ENCODE assay signal across 12 cellular contexts in genomic region chr14:91506226-91506625, GRCh38. TPM values are rescaled to one million over a fixed set of nuclear protein-coding genes. Genes with fewer than 3 reads are reported as not detected.
DNase-seq lines count a peak whose midpoint lies in the region; ATAC-seq and TF ChIP-seq lines count a peak whose summit lies in the region.
"Had no signal": no experiment of that assay in that cellular context is flagged by ENCODE, and none has a peak within 500 bp of the region (broad histone marks: within the 10 kb centered on the region; RNA-seq: fewer than 3 reads in every experiment).

No MANE protein-coding gene starts in this region.

- H3K9ac ChIP-seq in colonic mucosa (ENCODE audit: low read depth in 2 of 2, low read length in 2 of 2): no peak overlapping the region

- peaks cover 62% of the 10 kb centered on the region for H3K36me3 Mint-ChIP-seq in stimulated activated naive CD8-positive, alpha-beta T cell treated with anti-CD3 and anti-CD28 coated beads, Interleukin-15, Interleukin-2, amounts not matched to agents 100 ng/mL and 50 ng/mL, for 24 hours (ENCODE audit: low read depth)
- peaks cover 42% of the 10 kb centered on the region for H3K36me3 Mint-ChIP-seq in T-cell

- in situ Hi-C loops in gastrocnemius medialis (cut with MboI; ENCODE audit: low sequenced_read_pairs in 4 of 4): loop anchor here in 1 of 4 donors (25.0 kb wide), 2 partner anchors 531 to 606 kb away; partner anchors contain the start of genes ATXN3, CPSF2, NDUFB1 and TRIP11

- POLR2A ChIA-PET in T-cell (lab: Charles Lee): interaction anchor here (0.6 to 0.7 kb wide), 3 partner anchors 15 to 575 kb away, joined by 3 to 10 read pairs (median 6); no protein-coding TSS in a partner anchor

- H3K27ac ChIP-seq in gastrocnemius medialis (no peak overlapping the region), colonic mucosa (no peak overlapping the region)
- H3K27ac ChIP-seq: vagina had no signal

- peak overlapping the region; percentile 58 for H3K4me3 Mint-ChIP-seq in stimulated activated naive CD8-positive, alpha-beta T cell treated with anti-CD3 and anti-CD28 coated beads, Interleukin-15, Interleukin-2, amounts not matched to agents 100 ng/mL and 50 ng/mL, for 24 hours
- peak overlapping the region; percentile 50 to 66 (median 56) for H3K4me3 Mint-ChIP-seq in T-cell

- no peak for TF ChIP-seq CTCF in fibroblast of the aortic adventitia (IDR thresholded peaks at IDR 0.05; ENCODE audit: insufficient read depth, low read length)
- TF ChIP-seq CTCF in gastrocnemius medialis (IDR thresholded peaks at IDR 0.05 in 4 of 5, conservative IDR thresholded peaks at IDR 0.05 in 1 of 5): no peak
- no peak for TF ChIP-seq CTCF in colonic mucosa (IDR thresholded peaks at IDR 0.05)

- no peak for TF ChIP-seq POLR2A in gastrocnemius medialis (IDR thresholded peaks at IDR 0.05)

- H3K4me3 ChIP-seq in fibroblast of the aortic adventitia (ENCODE audit: low read depth, low read length) (peak overlapping the region; percentile 25), gastrocnemius medialis (no peak overlapping the region), colonic mucosa (no peak overlapping the region)
- H3K4me3 ChIP-seq: vagina had no signal

- no peaks in the 10 kb centered on the region for H3K9me3 Mint-ChIP-seq in stimulated activated naive CD8-positive, alpha-beta T cell treated with anti-CD3 and anti-CD28 coated beads, Interleukin-15, Interleukin-2, amounts not matched to agents 100 ng/mL and 50 ng/mL, for 24 hours
- H3K9me3 Mint-ChIP-seq in T-cell: no peaks in the 10 kb centered on the region

- no peak for ATAC-seq in stimulated activated naive CD8-positive, alpha-beta T cell treated with anti-CD3 and anti-CD28 coated beads, Interleukin-15, Interleukin-2, amounts not matched to agents 100 U/mL and 50 U/mL, for 24 hours
- ATAC-seq in T-cell (replicated peaks in 1 of 4) (no peak), gastrocnemius medialis (no peak), HG02623 (IDR thresholded peaks at IDR 0.05; ENCODE audit: unreplicated experiment) (no peak)

- intact Hi-C loops in gastrocnemius medialis (cut with DNase I; ENCODE audit: low total_unique reads): no loop called here
- intact Hi-C loops in colonic mucosa (cut with DNase I): loop anchor here (10.0 kb wide), 1 partner anchor 409 kb away; no protein-coding TSS in a partner anchor

- no peaks in the 10 kb centered on the region for H3K27me3 Mint-ChIP-seq in stimulated activated naive CD8-positive, alpha-beta T cell treated with anti-CD3 and anti-CD28 coated beads, Interleukin-15, Interleukin-2, amounts not matched to agents 100 ng/mL and 50 ng/mL, for 24 hours
- H3K27me3 Mint-ChIP-seq in T-cell: no peaks in the 10 kb centered on the region

- CTCF ChIA-PET in T-cell (lab: Charles Lee): no interaction called here

- peaks cover 42 to 44% of the 10 kb centered on the region in 2 donors for H3K4me1 ChIP-seq in gastrocnemius medialis
- peaks cover 8% of the 10 kb centered on the region for H3K4me1 ChIP-seq in colonic mucosa

- no peaks in the 10 kb centered on the region for H3K9me3 ChIP-seq in gastrocnemius medialis
- H3K9me3 ChIP-seq in colonic mucosa: no peaks in the 10 kb centered on the region
- H3K9me3 ChIP-seq: vagina had no signal

- peak overlapping the region; percentile 47 for H3K27ac Mint-ChIP-seq in stimulated activated naive CD8-positive, alpha-beta T cell treated with anti-CD3 and anti-CD28 coated beads, Interleukin-15, Interleukin-2, amounts not matched to agents 100 ng/mL and 50 ng/mL, for 24 hours
- H3K27ac Mint-ChIP-seq in T-cell: peak overlapping the region in 1 of 2 donors; percentile 69

- no peaks in the 10 kb centered on the region for H3K27me3 ChIP-seq in gastrocnemius medialis
- H3K27me3 ChIP-seq in colonic mucosa: no peaks in the 10 kb centered on the region
- H3K27me3 ChIP-seq: vagina had no signal

- DNase-seq in stimulated activated naive CD8-positive, alpha-beta T cell treated with anti-CD3 and anti-CD28 coated beads, Interleukin-15, Interleukin-2, amounts not matched to agents 100 U/mL and 50 U/mL, for 24 hours: no peak
- no peak for DNase-seq in T-cell
- DNase-seq in fibroblast of the aortic adventitia (ENCODE audit: low read depth): no peak
- DNase-seq in KG1 (lab: John Stamatoyannopoulos, UW): no peak
- no peak for DNase-seq in gastrocnemius medialis
- no peak for DNase-seq in colonic mucosa
- DNase-seq: C1 segment of cervical spinal cord; NCI-H1048; stimulated activated CD4-positive, alpha-beta T cell treated with anti-CD3 and anti-CD28 coated beads, Interleukin-1b, Interleukin-23, amount 100 ng/mL, for 48 hours had no signal

- H3K4me1 Mint-ChIP-seq in stimulated activated naive CD8-positive, alpha-beta T cell treated with anti-CD3 and anti-CD28 coated beads, Interleukin-15, Interleukin-2, amounts not matched to agents 100 ng/mL and 50 ng/mL, for 24 hours (ENCODE audit: low read depth): peaks cover 66% of the 10 kb centered on the region
- H3K4me1 Mint-ChIP-seq in T-cell: peaks cover 62 to 68% (median 66%) of the 10 kb centered on the region in 3 donors

- no peaks in the 10 kb centered on the region for H3K36me3 ChIP-seq in gastrocnemius medialis
- no peaks in the 10 kb centered on the region for H3K36me3 ChIP-seq in colonic mucosa

RNA-seq across cellular contexts. Expression of gene PPP4R3A, which starts 3.9 kb away (rescaled TPM):
- total RNA-seq in T-cell: 100 to 1,000 TPM; 158 to 200 (median 169) TPM
- total RNA-seq in fibroblast of the aortic adventitia (ENCODE audit: low replicate concordance): 51.9 and 59.4 TPM in 2 replicates
- 10 to 100 TPM; 38.8 to 53.3 (median 44.6) TPM for total RNA-seq in gastrocnemius medialis
- 10 to 100 TPM; 79.3 to 90.9 TPM for total RNA-seq in colonic mucosa
